In the genomic region with DNA sequence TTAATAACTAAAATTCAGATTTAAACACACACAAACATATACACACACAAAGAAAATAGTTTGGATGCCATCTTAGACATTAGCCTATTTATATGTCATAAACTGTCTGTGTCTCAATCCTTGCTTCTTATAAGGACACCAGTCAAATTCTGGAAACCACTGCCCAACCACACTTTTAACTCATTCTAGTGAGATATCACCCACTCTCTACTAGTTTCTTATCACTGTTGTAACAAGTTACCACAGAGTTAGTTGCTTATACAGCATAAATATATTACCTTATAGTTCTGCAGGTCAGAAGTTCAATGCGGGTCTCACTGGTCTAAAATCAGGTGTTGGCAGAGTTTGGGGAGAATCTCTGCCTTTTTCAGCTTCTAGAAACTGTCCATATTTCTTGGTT, we compare ENCODE assay signal across 25 cellular contexts.
DNase-seq lines count a peak whose midpoint lies in the region; ATAC-seq, FAIRE-seq and TF ChIP-seq lines count a peak whose summit lies in the region.
"Had no signal": no experiment of that assay in that cellular context is flagged by ENCODE, and none has a peak within 500 bp of the region (broad histone marks: within the 10 kb centered on the region; RNA-seq: fewer than 3 reads in every experiment).

No MANE protein-coding gene starts in this region.

- H3K36me3 ChIP-seq in kidney (ENCODE audit: control insufficient read depth in 1 of 2, insufficient read depth in 2 of 2, low read length in 2 of 2), result no peaks in the 10 kb centered on the region
- H3K36me3 ChIP-seq: left lung had no signal

- H3K27ac ChIP-seq in kidney (ENCODE audit: low read depth in 2 of 2, low read length in 2 of 2), result no peak overlapping the region
- H3K27ac ChIP-seq: left lung, parathyroid adenoma had no signal

- H3K4me3 ChIP-seq in kidney (ENCODE audit: low read length in 2 of 2), result no peak overlapping the region
- H3K4me3 ChIP-seq: left lung had no signal

- intact Hi-C loops in kidney (cut with DNase I), result no loop called here

- H3K4me1 ChIP-seq in kidney (ENCODE audit: control insufficient read depth in 1 of 2, insufficient read depth in 1 of 2, low read depth in 1 of 2, low read length in 2 of 2), result no peaks in the 10 kb centered on the region
- H3K4me1 ChIP-seq: left lung, parathyroid adenoma had no signal

- H3K9ac ChIP-seq in kidney (ENCODE audit: low read length in 2 of 2), result no peak overlapping the region
- H3K9ac ChIP-seq: parathyroid adenoma had no signal

- H3K4me1 Mint-ChIP-seq in activated T-cell treated with anti-CD3 and anti-CD28 coated beads, Interleukin-2, amount 50 U/mL, for 72 hours (ENCODE audit: low read depth), result peaks cover 30% of the 10 kb centered on the region
- H3K4me1 Mint-ChIP-seq in activated naive CD8-positive, alpha-beta T cell treated with anti-CD3 and anti-CD28 coated beads, Interleukin-2, amount 50 U/mL, for 24 hours, result peaks cover 26% of the 10 kb centered on the region
- H3K4me1 Mint-ChIP-seq in stimulated activated naive CD8-positive, alpha-beta T cell treated with anti-CD3 and anti-CD28 coated beads, Interleukin-15, amount 100 ng/mL, for 72 hours, result peaks cover 23% of the 10 kb centered on the region
- H3K4me1 Mint-ChIP-seq: WTC11 had no signal

- ATAC-seq in activated T-cell treated with anti-CD3 and anti-CD28 coated beads, Interleukin-2, amount 50 U/mL, for 72 hours (replicated peaks in 1 of 2), result peak; percentile 56 to 57
- ATAC-seq in HG03045 (IDR thresholded peaks at IDR 0.05; ENCODE audit: unreplicated experiment) (peak; percentile 18), GM19455 (IDR thresholded peaks at IDR 0.05; ENCODE audit: unreplicated experiment) (no peak)
- peak; percentile 55 for ATAC-seq in activated naive CD8-positive, alpha-beta T cell treated with anti-CD3 and anti-CD28 coated beads, Interleukin-2, amount 50 U/mL, for 24 hours
- ATAC-seq in stimulated activated naive CD8-positive, alpha-beta T cell treated with anti-CD3 and anti-CD28 coated beads, Interleukin-15, amount 100 ng/mL, for 72 hours, result peak; percentile 65
- ATAC-seq: esophagus mucosa, SK-N-SH treated with all-trans-retinoic acid at 6 μM for 48 hours, WTC11 had no signal

- no peaks in the 10 kb centered on the region for H3K36me3 Mint-ChIP-seq in activated T-cell treated with anti-CD3 and anti-CD28 coated beads, Interleukin-2, amount 50 U/mL, for 72 hours (ENCODE audit: insufficient read depth in 2 of 2)
- no peaks in the 10 kb centered on the region for H3K36me3 Mint-ChIP-seq in activated naive CD8-positive, alpha-beta T cell treated with anti-CD3 and anti-CD28 coated beads, Interleukin-2, amount 50 U/mL, for 24 hours (ENCODE audit: low read depth)
- H3K36me3 Mint-ChIP-seq: activated naive CD8-positive, alpha-beta T cell treated with anti-CD3 and anti-CD28 coated beads, Interleukin-2, amount 10 ng/mL, durations not matched to agents 7 days and 5 days; WTC11 had no signal

- H3K27me3 Mint-ChIP-seq in activated T-cell treated with anti-CD3 and anti-CD28 coated beads, Interleukin-2, amount 50 U/mL, for 72 hours (ENCODE audit: low read depth), result peaks cover 11% of the 10 kb centered on the region
- peaks cover 13% of the 10 kb centered on the region for H3K27me3 Mint-ChIP-seq in activated naive CD8-positive, alpha-beta T cell treated with anti-CD3 and anti-CD28 coated beads, Interleukin-2, amount 50 U/mL, for 24 hours
- H3K27me3 Mint-ChIP-seq in stimulated activated naive CD8-positive, alpha-beta T cell treated with anti-CD3 and anti-CD28 coated beads, Interleukin-15, amount 100 ng/mL, for 72 hours, result peaks cover 15% of the 10 kb centered on the region

- peak; percentile 28 to 31 for DNase-seq in activated T-cell treated with anti-CD3 and anti-CD28 coated beads, Interleukin-2, amount 50 U/mL, for 72 hours
- DNase-seq in activated T-cell treated with anti-CD3 and anti-CD28 coated beads for 4 hours, result no peak
- no peak for DNase-seq in activated naive CD8-positive, alpha-beta T cell treated with anti-CD3 and anti-CD28 coated beads, Interleukin-2, amount 50 U/mL, for 24 hours
- DNase-seq in stimulated activated naive CD8-positive, alpha-beta T cell treated with anti-CD3 and anti-CD28 coated beads, Interleukin-15, amount 100 ng/mL, for 72 hours, result peak; percentile 7 to 21
- DNase-seq in kidney, result no peak
- no peak for DNase-seq in NCI-H446 treated with DMSO at 0.1 percent for 48 hours (lab: John Stamatoyannopoulos, UW)
- DNase-seq: activated CD8-positive, alpha-beta memory T cell treated with anti-CD3 and anti-CD28 coated beads for 24 hours; activated naive CD8-positive, alpha-beta T cell treated with anti-CD3 and anti-CD28 coated beads, Interleukin-2, amount 10 ng/mL, durations not matched to agents 7 days and 5 days; C1 segment of cervical spinal cord; effector CD8-positive, alpha-beta T cell; foreskin melanocyte; KBM-7; left lung; midbrain; MV-4-11; NCI-H1694; NCI-H526 treated with DMSO at 0.1 percent for 48 hours; right cardiac atrium had no signal

- H3K27ac Mint-ChIP-seq in activated T-cell treated with anti-CD3 and anti-CD28 coated beads, Interleukin-2, amount 50 U/mL, for 72 hours, result peak overlapping the region; percentile 84
- H3K27ac Mint-ChIP-seq in activated naive CD8-positive, alpha-beta T cell treated with anti-CD3 and anti-CD28 coated beads, Interleukin-2, amount 50 U/mL, for 24 hours, result peak overlapping the region; percentile 82
- no peak overlapping the region for H3K27ac Mint-ChIP-seq in stimulated activated naive CD8-positive, alpha-beta T cell treated with anti-CD3 and anti-CD28 coated beads, Interleukin-15, amount 100 ng/mL, for 72 hours
- H3K27ac Mint-ChIP-seq: activated naive CD8-positive, alpha-beta T cell treated with anti-CD3 and anti-CD28 coated beads, Interleukin-2, amount 10 ng/mL, durations not matched to agents 7 days and 5 days; nephron; WTC11 had no signal

- no peak for TF ChIP-seq CTCF in kidney (IDR thresholded peaks at IDR 0.05; ENCODE audit: borderline replicate concordance, extremely low read depth, insufficient read depth)

- no peaks in the 10 kb centered on the region for H3K9me3 Mint-ChIP-seq in activated T-cell treated with anti-CD3 and anti-CD28 coated beads, Interleukin-2, amount 50 U/mL, for 72 hours
- no peaks in the 10 kb centered on the region for H3K9me3 Mint-ChIP-seq in activated naive CD8-positive, alpha-beta T cell treated with anti-CD3 and anti-CD28 coated beads, Interleukin-2, amount 50 U/mL, for 24 hours
- no peaks in the 10 kb centered on the region for H3K9me3 Mint-ChIP-seq in stimulated activated naive CD8-positive, alpha-beta T cell treated with anti-CD3 and anti-CD28 coated beads, Interleukin-15, amount 100 ng/mL, for 72 hours
- H3K9me3 Mint-ChIP-seq: activated naive CD8-positive, alpha-beta T cell treated with anti-CD3 and anti-CD28 coated beads, Interleukin-2, amount 10 ng/mL, durations not matched to agents 7 days and 5 days; nephron; WTC11 had no signal

- no peak for FAIRE-seq in kidney (lab: Jason Lieb, UNC)

- H3K4me3 Mint-ChIP-seq in activated T-cell treated with anti-CD3 and anti-CD28 coated beads, Interleukin-2, amount 50 U/mL, for 72 hours, result peak overlapping the region; percentile 48 to 78
- no peak overlapping the region for H3K4me3 Mint-ChIP-seq in activated naive CD8-positive, alpha-beta T cell treated with anti-CD3 and anti-CD28 coated beads, Interleukin-2, amount 50 U/mL, for 24 hours
- peak overlapping the region; percentile 54 to 61 for H3K4me3 Mint-ChIP-seq in stimulated activated naive CD8-positive, alpha-beta T cell treated with anti-CD3 and anti-CD28 coated beads, Interleukin-15, amount 100 ng/mL, for 72 hours
- H3K4me3 Mint-ChIP-seq: activated naive CD8-positive, alpha-beta T cell treated with anti-CD3 and anti-CD28 coated beads, Interleukin-2, amount 10 ng/mL, durations not matched to agents 7 days and 5 days; nephron; WTC11 had no signal

- H3K9me3 ChIP-seq in kidney (ENCODE audit: control insufficient read depth in 1 of 2, low read length in 2 of 2), result no peaks in the 10 kb centered on the region
- H3K9me3 ChIP-seq: left lung had no signal

Comparison
In these comparisons a context has a peak if more than half of its experiments do, and no peak if none do; other contexts are left out.
1. DNase-seq: peak in activated T-cell treated with anti-CD3 and anti-CD28 coated beads, Interleukin-2, amount 50 U/mL, for 72 hours (2 of 2) and stimulated activated naive CD8-positive, alpha-beta T cell treated with anti-CD3 and anti-CD28 coated beads, Interleukin-15, amount 100 ng/mL, for 72 hours (2 of 2); none in activated T-cell treated with anti-CD3 and anti-CD28 coated beads for 4 hours (single experiment), activated naive CD8-positive, alpha-beta T cell treated with anti-CD3 and anti-CD28 coated beads, Interleukin-2, amount 50 U/mL, for 24 hours (single experiment), kidney (single experiment) and NCI-H446 treated with DMSO at 0.1 percent for 48 hours (single experiment).
2. H3K27ac Mint-ChIP-seq: peak in activated T-cell treated with anti-CD3 and anti-CD28 coated beads, Interleukin-2, amount 50 U/mL, for 72 hours (single experiment) and activated naive CD8-positive, alpha-beta T cell treated with anti-CD3 and anti-CD28 coated beads, Interleukin-2, amount 50 U/mL, for 24 hours (single experiment); none in stimulated activated naive CD8-positive, alpha-beta T cell treated with anti-CD3 and anti-CD28 coated beads, Interleukin-15, amount 100 ng/mL, for 72 hours (0 of 2).